Comparison of ENCODE assay signal across 1 cellular context in the genomic region with DNA sequence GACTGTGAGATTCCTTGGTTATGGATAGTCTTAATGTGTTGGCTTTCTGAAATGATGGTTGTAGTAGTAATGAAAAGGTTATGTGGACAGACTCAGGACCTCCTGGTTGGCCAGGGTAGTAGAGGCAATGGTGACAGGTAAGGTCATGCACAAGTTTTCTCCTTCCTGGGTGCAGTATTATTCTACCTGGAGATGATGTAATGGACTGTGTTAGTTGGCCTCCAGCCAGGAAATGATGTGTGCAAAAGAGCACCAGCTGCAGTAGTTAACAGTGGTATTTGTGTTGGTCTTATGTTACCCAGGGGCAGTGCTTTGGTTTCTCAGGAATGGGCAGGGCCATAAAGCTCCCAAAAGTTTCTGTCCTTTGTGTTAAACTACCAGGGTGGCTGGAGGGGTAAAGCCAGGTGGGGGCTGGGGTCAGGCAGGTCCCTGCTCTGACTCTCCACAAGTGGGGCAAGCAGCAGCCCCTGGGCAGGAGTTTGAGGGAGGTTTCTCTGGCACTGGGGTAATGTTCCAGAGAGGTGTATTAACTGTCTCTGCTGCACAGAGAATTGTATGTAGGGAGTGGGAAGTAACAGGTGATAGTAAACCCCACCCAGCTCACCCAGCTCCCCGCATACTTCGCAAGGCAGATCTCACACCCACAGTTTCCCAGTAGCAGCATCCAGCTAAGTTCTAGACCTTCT.
TF ChIP-seq lines count a peak whose summit lies in the region.

No MANE protein-coding gene starts in this region.

TF ChIP-seq in K562, 482 proteins besides CTCF, POLR2A, EP300 and RAD21:
- 0 out of 2 replicates have a peak, but pooled peaks have one; percentile 42 for TF ChIP-seq ATF3 (IDR thresholded peaks at IDR 0.05)
- no peak for TF ChIP-seq ATF3 (CRISPR knock-in tag; conservative IDR thresholded peaks at IDR 0.05)
- TF ChIP-seq NFIX (CRISPR knock-in tag; IDR thresholded peaks at IDR 0.05; ENCODE audit: low read depth) = 0 out of 2 replicates have a peak, but pooled peaks have one; percentile 9
- TF ChIP-seq ETS1 (conservative IDR thresholded peaks at IDR 0.05; ENCODE audit: control insufficient read depth, low read depth, low read length) = 0 out of 2 replicates have a peak, but pooled peaks have one; percentile 25
- peak; percentile 93 for TF ChIP-seq NFIC (IDR thresholded peaks at IDR 0.05)
- TF ChIP-seq ATF7 (IDR thresholded peaks at IDR 0.05) = peak; percentile 49; the same call in 1 of the 2 replicates
- TF ChIP-seq ZNF224 (CRISPR knock-in tag; IDR thresholded peaks at IDR 0.05) = no peak
- TF ChIP-seq MCM7 (IDR thresholded peaks at IDR 0.05) = no peak
